In genomic region chr7:82859106-82859850, GRCh38 we compare ENCODE assay signal across 1 cellular context.
TF ChIP-seq lines count a peak whose summit lies in the region.

No MANE protein-coding gene starts in this region.

TF ChIP-seq in H1, 55 proteins besides CTCF, POLR2A, EP300 and RAD21 (continued from another document):
- no peak for TF ChIP-seq POLR2AphosphoS5 (IDR thresholded peaks at IDR 0.05; ENCODE audit: low read depth, low read length)
- TF ChIP-seq ASH2L (IDR thresholded peaks at IDR 0.05; ENCODE audit: low read length): no peak
- no peak for TF ChIP-seq CHD1 (IDR thresholded peaks at IDR 0.05; ENCODE audit: low read depth, low read length)
- no peak for TF ChIP-seq CHD2 (IDR thresholded peaks at IDR 0.05; ENCODE audit: low read length)
- no peak for TF ChIP-seq MAFK (IDR thresholded peaks at IDR 0.05; ENCODE audit: low read depth, low read length)
- TF ChIP-seq EZH2 (IDR thresholded peaks at IDR 0.05; ENCODE audit: low read depth, low read length, severe bottlenecking): no peak
- TF ChIP-seq GTF2F1 (IDR thresholded peaks at IDR 0.05; ENCODE audit: borderline replicate concordance, low read depth, low read length): no peak
